19 cellular contexts compared by ENCODE assay signal in genomic region chr2:98185801-98186200, GRCh38.
"Had no signal": no experiment of that assay in that cellular context is flagged by ENCODE, and none has a peak within 500 bp of the region (broad histone marks: within the 10 kb centered on the region; RNA-seq: fewer than 3 reads in every experiment).

No MANE protein-coding gene starts in this region.

- H3K9me3 Mint-ChIP-seq: dendritic cell treated with granulocyte-macrophage colony-stimulating factor and Interleukin-4, amounts not matched to agents 40 ng/mL and 50 ng/mL, for 4 days; effector memory CD8-positive, alpha-beta T cell; endodermal cell had no signal

- H3K27ac Mint-ChIP-seq: dendritic cell treated with granulocyte-macrophage colony-stimulating factor and Interleukin-4, amounts not matched to agents 40 ng/mL and 50 ng/mL, for 4 days; effector memory CD8-positive, alpha-beta T cell; endodermal cell had no signal

- DNase-seq: colonic mucosa; cortex of kidney; dermis blood vessel endothelial cell; dorsolateral prefrontal cortex; effector CD4-positive, alpha-beta T cell; effector CD8-positive, alpha-beta T cell; effector memory CD4-positive, alpha-beta T cell; effector memory CD8-positive, alpha-beta T cell; endodermal cell; erythroblast; esophagus squamous epithelium; foreskin fibroblast; foreskin keratinocyte; foreskin melanocyte; gastrocnemius medialis; glutamatergic neuron; heart left ventricle; heart right ventricle had no signal

- H3K4me1 Mint-ChIP-seq: endodermal cell had no signal

- H3K4me3 Mint-ChIP-seq: dendritic cell treated with granulocyte-macrophage colony-stimulating factor and Interleukin-4, amounts not matched to agents 40 ng/mL and 50 ng/mL, for 4 days; effector memory CD8-positive, alpha-beta T cell; endodermal cell had no signal
